Comparison of ENCODE assay signal across 8 cellular contexts in genomic region chr1:154220970-154221814, GRCh38. TPM values are rescaled to one million over a fixed set of nuclear protein-coding genes. Genes with fewer than 3 reads are reported as not detected.
A peak's percentile ranks its signal among the peaks of the same experiment; 100 is the strongest.
DNase-seq lines count a peak whose midpoint lies in the region; ATAC-seq lines count a peak whose summit lies in the region.

No MANE protein-coding gene starts in this region.

- H3K4me3 ChIP-seq in H7 (ENCODE audit: insufficient read depth, low read depth, low read length) (peak overlapping the region; percentile 93), endocrine pancreas (ENCODE audit: control insufficient read depth, insufficient read depth, low read length) (peak overlapping the region; percentile 85), mononuclear cell (ENCODE audit: low read length) (peak overlapping the region; percentile 98)

- H3K4me1 ChIP-seq in endocrine pancreas (ENCODE audit: control insufficient read depth, insufficient read depth, low read length) (peaks cover 43% of the 10 kb centered on the region), mononuclear cell (ENCODE audit: insufficient read depth, low read length) (peaks cover 53% of the 10 kb centered on the region)

- H3K27me3 ChIP-seq in H7 (ENCODE audit: control insufficient read depth, insufficient read depth, low read length) (no peaks in the 10 kb centered on the region), endocrine pancreas (ENCODE audit: control insufficient read depth, insufficient read depth, low read length) (no peaks in the 10 kb centered on the region), mononuclear cell (ENCODE audit: insufficient read depth, low read length) (no peaks in the 10 kb centered on the region)

- peak overlapping the region; percentile 95 for H3K9ac ChIP-seq in endocrine pancreas (ENCODE audit: control insufficient read depth, insufficient read depth, low read length)

- no peak for ATAC-seq in GM18861 (IDR thresholded peaks at IDR 0.05; ENCODE audit: unreplicated experiment)

- peaks cover 15% of the 10 kb centered on the region for H3K36me3 ChIP-seq in H7 (replicated peaks; ENCODE audit: control insufficient read depth, insufficient read depth, low read length)
- H3K36me3 ChIP-seq in endocrine pancreas (ENCODE audit: control insufficient read depth, insufficient read depth, low read length), result peaks cover 2% of the 10 kb centered on the region

- no peaks in the 10 kb centered on the region for H3K9me3 ChIP-seq in endocrine pancreas (ENCODE audit: control insufficient read depth, low read length)
- no peaks in the 10 kb centered on the region for H3K9me3 ChIP-seq in mononuclear cell (ENCODE audit: low read depth, low read length)

- peak; percentile 31 for DNase-seq in GDM1 (lab: John Stamatoyannopoulos, UW)
- DNase-seq in H7, result peak; percentile 70
- DNase-seq in NCI-H146 treated with DMSO at 0.1 percent for 48 hours (lab: John Stamatoyannopoulos, UW; ENCODE audit: unreplicated experiment), result peak; percentile 11
- peak; percentile 59 to 68 for DNase-seq in activated CD8-positive, alpha-beta memory T cell treated with anti-CD3 and anti-CD28 coated beads for 4 hours (ENCODE audit: low read depth in 2 of 2)
- DNase-seq in stimulated activated CD8-positive, alpha-beta memory T cell treated with anti-CD3 and anti-CD28 coated beads, Interleukin-2, amount 100 ng/mL, for 48 hours (ENCODE audit: low read depth in 2 of 2), result peak; percentile 45 to 48

RNA-seq across cellular contexts. Expression of gene UBAP2L, which starts 0.4 kb away (rescaled TPM):
- total RNA-seq in H7 (2014; rRNA removed; shearing (Covaris generic)), result 162 and 166 TPM in 2 replicates
- 109 TPM for total RNA-seq in mononuclear cell

RNA-seq across cellular contexts. Expression of gene CFAP141, which starts 15.1 kb away (rescaled TPM):
- not detected in 2 replicates for total RNA-seq in H7 (2014; rRNA removed; shearing (Covaris generic))
- not detected for total RNA-seq in mononuclear cell

RNA-seq across cellular contexts. Expression of gene TPM3, which starts 29.3 kb away (rescaled TPM):
- 712 and 754 TPM in 2 replicates for total RNA-seq in H7 (2014; rRNA removed; shearing (Covaris generic))
- 973 TPM for total RNA-seq in mononuclear cell

RNA-seq across cellular contexts. Expression of gene HAX1, which starts 51.2 kb away (rescaled TPM):
- 147 and 188 TPM in 2 replicates for total RNA-seq in H7 (2014; rRNA removed; shearing (Covaris generic))
- total RNA-seq in mononuclear cell, result 36.5 TPM

Comparison
In these comparisons a context has a peak if more than half of its experiments do, and no peak if none do; other contexts are left out.
1. DNase-seq: peak in every context shown above with its lines; median percentile 70 in H7; 64 in activated CD8-positive, alpha-beta memory T cell treated with anti-CD3 and anti-CD28 coated beads for 4 hours; 46 in stimulated activated CD8-positive, alpha-beta memory T cell treated with anti-CD3 and anti-CD28 coated beads, Interleukin-2, amount 100 ng/mL, for 48 hours; 31 in GDM1; 11 in NCI-H146 treated with DMSO at 0.1 percent for 48 hours.